In the genomic region with DNA sequence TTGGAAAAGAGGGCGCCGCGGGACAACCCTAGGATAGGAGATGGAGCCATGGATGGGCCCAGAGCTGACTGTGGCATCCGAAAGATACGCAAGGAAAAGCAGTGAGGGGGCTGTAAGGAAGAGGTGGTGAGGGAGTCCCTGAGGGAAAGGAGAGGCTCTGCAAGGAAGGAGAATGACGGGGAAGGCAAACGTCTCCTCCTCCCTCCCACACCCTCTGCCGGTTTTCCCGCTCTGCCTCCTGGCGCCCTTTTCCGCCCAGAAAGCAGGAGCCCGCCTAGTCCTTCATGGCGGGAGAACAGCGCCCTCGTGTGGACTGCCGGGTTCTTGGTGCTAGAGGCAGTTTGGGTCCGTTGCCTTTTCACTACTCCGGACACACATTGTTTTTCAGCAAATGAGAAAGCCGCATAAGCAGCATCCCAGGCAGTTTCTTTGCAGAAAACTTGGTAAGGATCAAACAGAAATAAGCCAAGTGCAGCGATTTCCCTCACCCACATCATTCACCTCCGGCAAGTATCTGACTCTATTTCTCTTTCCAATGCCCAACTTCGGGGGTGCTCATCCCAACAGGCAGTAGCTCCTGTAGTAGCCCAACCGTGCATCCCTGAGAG, we compare ENCODE assay signal across 1 cellular context.
TF ChIP-seq lines count a peak whose summit lies in the region.

No MANE protein-coding gene starts in this region.

TF ChIP-seq in GM23338, 12 proteins besides CTCF, POLR2A, EP300 and RAD21 (continued from another document):
- TF ChIP-seq, protein P1, sequence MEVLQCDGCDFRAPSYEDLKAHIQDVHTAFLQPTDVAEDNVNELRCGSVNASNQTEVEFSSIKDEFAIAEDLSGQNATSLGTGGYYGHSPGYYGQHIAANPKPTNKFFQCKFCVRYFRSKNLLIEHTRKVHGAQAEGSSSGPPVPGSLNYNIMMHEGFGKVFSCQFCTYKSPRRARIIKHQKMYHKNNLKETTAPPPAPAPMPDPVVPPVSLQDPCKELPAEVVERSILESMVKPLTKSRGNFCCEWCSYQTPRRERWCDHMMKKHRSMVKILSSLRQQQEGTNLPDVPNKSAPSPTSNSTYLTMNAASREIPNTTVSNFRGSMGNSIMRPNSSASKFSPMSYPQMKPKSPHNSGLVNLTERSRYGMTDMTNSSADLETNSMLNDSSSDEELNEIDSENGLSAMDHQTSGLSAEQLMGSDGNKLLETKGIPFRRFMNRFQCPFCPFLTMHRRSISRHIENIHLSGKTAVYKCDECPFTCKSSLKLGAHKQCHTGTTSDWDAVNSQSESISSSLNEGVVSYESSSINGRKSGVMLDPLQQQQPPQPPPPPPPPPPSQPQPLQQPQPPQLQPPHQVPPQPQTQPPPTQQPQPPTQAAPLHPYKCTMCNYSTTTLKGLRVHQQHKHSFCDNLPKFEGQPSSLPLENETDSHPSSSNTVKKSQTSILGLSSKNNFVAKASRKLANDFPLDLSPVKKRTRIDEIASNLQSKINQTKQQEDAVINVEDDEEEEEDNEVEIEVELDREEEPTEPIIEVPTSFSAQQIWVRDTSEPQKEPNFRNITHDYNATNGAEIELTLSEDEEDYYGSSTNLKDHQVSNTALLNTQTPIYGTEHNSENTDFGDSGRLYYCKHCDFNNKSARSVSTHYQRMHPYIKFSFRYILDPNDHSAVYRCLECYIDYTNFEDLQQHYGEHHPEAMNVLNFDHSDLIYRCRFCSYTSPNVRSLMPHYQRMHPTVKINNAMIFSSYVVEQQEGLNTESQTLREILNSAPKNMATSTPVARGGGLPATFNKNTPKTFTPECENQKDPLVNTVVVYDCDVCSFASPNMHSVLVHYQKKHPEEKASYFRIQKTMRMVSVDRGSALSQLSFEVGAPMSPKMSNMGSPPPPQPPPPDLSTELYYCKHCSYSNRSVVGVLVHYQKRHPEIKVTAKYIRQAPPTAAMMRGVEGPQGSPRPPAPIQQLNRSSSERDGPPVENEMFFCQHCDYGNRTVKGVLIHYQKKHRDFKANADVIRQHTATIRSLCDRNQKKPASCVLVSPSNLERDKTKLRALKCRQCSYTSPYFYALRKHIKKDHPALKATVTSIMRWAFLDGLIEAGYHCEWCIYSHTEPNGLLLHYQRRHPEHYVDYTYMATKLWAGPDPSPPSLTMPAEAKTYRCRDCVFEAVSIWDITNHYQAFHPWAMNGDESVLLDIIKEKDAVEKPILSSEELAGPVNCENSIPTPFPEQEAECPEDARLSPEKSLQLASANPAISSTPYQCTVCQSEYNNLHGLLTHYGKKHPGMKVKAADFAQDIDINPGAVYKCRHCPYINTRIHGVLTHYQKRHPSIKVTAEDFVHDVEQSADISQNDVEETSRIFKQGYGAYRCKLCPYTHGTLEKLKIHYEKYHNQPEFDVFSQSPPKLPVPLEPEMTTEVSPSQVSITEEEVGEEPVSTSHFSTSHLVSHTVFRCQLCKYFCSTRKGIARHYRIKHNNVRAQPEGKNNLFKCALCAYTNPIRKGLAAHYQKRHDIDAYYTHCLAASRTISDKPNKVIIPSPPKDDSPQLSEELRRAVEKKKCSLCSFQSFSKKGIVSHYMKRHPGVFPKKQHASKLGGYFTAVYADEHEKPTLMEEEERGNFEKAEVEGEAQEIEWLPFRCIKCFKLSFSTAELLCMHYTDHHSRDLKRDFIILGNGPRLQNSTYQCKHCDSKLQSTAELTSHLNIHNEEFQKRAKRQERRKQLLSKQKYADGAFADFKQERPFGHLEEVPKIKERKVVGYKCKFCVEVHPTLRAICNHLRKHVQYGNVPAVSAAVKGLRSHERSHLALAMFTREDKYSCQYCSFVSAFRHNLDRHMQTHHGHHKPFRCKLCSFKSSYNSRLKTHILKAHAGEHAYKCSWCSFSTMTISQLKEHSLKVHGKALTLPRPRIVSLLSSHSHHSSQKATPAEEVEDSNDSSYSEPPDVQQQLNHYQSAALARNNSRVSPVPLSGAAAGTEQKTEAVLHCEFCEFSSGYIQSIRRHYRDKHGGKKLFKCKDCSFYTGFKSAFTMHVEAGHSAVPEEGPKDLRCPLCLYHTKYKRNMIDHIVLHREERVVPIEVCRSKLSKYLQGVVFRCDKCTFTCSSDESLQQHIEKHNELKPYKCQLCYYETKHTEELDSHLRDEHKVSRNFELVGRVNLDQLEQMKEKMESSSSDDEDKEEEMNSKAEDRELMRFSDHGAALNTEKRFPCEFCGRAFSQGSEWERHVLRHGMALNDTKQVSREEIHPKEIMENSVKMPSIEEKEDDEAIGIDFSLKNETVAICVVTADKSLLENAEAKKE (CRISPR knock-in tag; IDR thresholded peaks at IDR 0.05): peak; percentile 46
- TF ChIP-seq ZNF331 (CRISPR knock-in tag; IDR thresholded peaks at IDR 0.05; ENCODE audit: low read depth): peak; percentile 34; the same call in 1 of the 2 replicates
- no peak for TF ChIP-seq STAT1 (IDR thresholded peaks at IDR 0.05; ENCODE audit: unreplicated experiment)
- TF ChIP-seq ZNF114 (CRISPR knock-in tag; IDR thresholded peaks at IDR 0.05): no peak
- TF ChIP-seq POLR2AphosphoS5 (IDR thresholded peaks at IDR 0.05; ENCODE audit: low read depth): no peak
- no peak for TF ChIP-seq JUNB (IDR thresholded peaks at IDR 0.05; ENCODE audit: unreplicated experiment)
- TF ChIP-seq EZH2 (IDR thresholded peaks at IDR 0.05; ENCODE audit: low read depth, unreplicated experiment): no peak
